8 cellular contexts compared by ENCODE assay signal in the genomic region with DNA sequence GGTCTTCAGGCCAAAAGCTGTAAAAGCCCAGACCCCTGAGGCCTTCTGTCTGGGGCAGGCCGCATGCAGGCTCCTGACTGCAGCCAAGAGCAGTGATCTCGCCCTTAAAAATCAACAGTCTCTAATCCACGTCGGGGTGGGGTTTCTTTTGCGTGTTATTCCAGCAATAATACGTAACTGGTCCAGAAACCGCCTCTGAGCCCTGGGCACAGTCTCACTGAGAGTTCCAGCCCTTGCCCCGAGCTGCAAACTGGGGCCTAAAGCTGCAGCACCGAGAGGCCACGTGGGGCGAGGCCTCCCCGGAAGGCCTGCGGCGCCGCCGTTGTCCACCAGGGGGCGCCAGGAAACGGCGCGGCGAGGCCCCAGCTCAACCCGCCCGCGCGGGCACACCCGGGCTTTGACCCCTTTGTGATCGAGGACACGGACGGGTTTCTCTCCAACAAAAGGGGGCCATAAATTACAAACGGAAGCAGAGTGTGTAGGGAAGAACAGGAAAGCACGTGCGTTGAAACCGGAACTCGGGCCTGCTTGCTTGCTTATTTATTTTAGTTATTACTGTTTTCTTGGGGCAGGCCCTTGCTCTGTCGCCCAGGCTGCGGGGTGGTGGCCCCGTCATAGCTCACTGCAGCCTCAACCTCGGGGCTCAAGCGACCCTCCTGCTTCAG.
DNase-seq lines count a peak whose midpoint lies in the region; ATAC-seq lines count a peak whose summit lies in the region.

No MANE protein-coding gene starts in this region.

- peaks cover 42% of the 10 kb centered on the region for H3K4me1 Mint-ChIP-seq in activated CD4-positive, alpha-beta T cell treated with anti-CD3 and anti-CD28 coated beads for 36 hours

- no peaks in the 10 kb centered on the region for H3K36me3 Mint-ChIP-seq in activated CD4-positive, alpha-beta T cell treated with anti-CD3 and anti-CD28 coated beads for 36 hours (ENCODE audit: low read depth)

- intact Hi-C loops in activated CD4-positive, alpha-beta T cell treated with anti-CD3 and anti-CD28 coated beads for 36 hours (cut with DNase I, micrococcal nuclease): loop anchor here (1.0 to 2.0 kb wide), 8 partner anchors 55 to 373 kb away; a partner anchor contains a TSS

- peak; percentile 74 for DNase-seq in ELR (ENCODE audit: low read depth)
- peak; percentile 52 for DNase-seq in NCI-H345 treated with DMSO at 0.1 percent for 48 hours (lab: John Stamatoyannopoulos, UW; ENCODE audit: unreplicated experiment)
- peak; percentile 91 for DNase-seq in activated CD4-positive, alpha-beta T cell treated with anti-CD3 and anti-CD28 coated beads for 36 hours
- DNase-seq in left lobe of liver (ENCODE audit: low spot score): peak; percentile 86
- peak; percentile 87 to 95 for DNase-seq in stimulated activated CD4-positive, alpha-beta T cell treated with anti-CD3 and anti-CD28 coated beads, Interleukin-2, amount 100 ng/mL, for 48 hours

- H3K27me3 Mint-ChIP-seq in activated CD4-positive, alpha-beta T cell treated with anti-CD3 and anti-CD28 coated beads for 36 hours: no peaks in the 10 kb centered on the region

- CTCF ChIA-PET in activated CD4-positive, alpha-beta T cell treated with anti-CD3 and anti-CD28 coated beads for 36 hours (lab: Charles Lee): interaction anchor here (0.5 to 4.2 kb wide), 52 partner anchors 9 to 1016 kb away, joined by 3 to 64 read pairs (median 3); a partner anchor contains a TSS

- H3K27ac ChIP-seq in cingulate gyrus (ENCODE audit: low read depth, low read length): peak overlapping the region; percentile 49

- peak overlapping the region; percentile 77 for H3K27ac Mint-ChIP-seq in activated CD4-positive, alpha-beta T cell treated with anti-CD3 and anti-CD28 coated beads for 36 hours

- POLR2A ChIA-PET in activated CD4-positive, alpha-beta T cell treated with anti-CD3 and anti-CD28 coated beads for 36 hours (lab: Charles Lee): interaction anchor here (0.5 to 2.0 kb wide), 4 partner anchors 68 to 374 kb away, joined by 3 to 8 read pairs (median 3); a partner anchor contains a TSS

- no peaks in the 10 kb centered on the region for H3K9me3 Mint-ChIP-seq in activated CD4-positive, alpha-beta T cell treated with anti-CD3 and anti-CD28 coated beads for 36 hours (ENCODE audit: low read depth)

- ATAC-seq in HG02943 (IDR thresholded peaks at IDR 0.05; ENCODE audit: low read depth, unreplicated experiment) (peak; percentile 81), left lobe of liver (peak; percentile 89), GM21786 (IDR thresholded peaks at IDR 0.05; ENCODE audit: unreplicated experiment) (no peak)
- peak; percentile 83 for ATAC-seq in activated CD4-positive, alpha-beta T cell treated with anti-CD3 and anti-CD28 coated beads for 36 hours

- peak overlapping the region; percentile 46 for H3K4me3 Mint-ChIP-seq in activated CD4-positive, alpha-beta T cell treated with anti-CD3 and anti-CD28 coated beads for 36 hours
